Comparison of ENCODE assay signal across 8 cellular contexts in genomic region chr11:6927030-6927617, GRCh38. TPM values are rescaled to one million over a fixed set of nuclear protein-coding genes. Genes with fewer than 3 reads are reported as not detected.
DNase-seq lines count a peak whose midpoint lies in the region; ATAC-seq, FAIRE-seq and TF ChIP-seq lines count a peak whose summit lies in the region.

No MANE protein-coding gene starts in this region.

- no peak for TF ChIP-seq CTCF in A549 (IDR thresholded peaks at IDR 0.05)
- TF ChIP-seq CTCF in OCI-LY3 (IDR thresholded peaks at IDR 0.05; ENCODE audit: low read depth, low read length): no peak
- TF ChIP-seq CTCF in fibroblast of mammary gland (conservative IDR thresholded peaks at IDR 0.05; ENCODE audit: control insufficient read depth, insufficient read depth, low read depth, low read length): no peak

- CTCF ChIA-PET in A549 (lab: Yijun Ruan, JAX): interaction anchor here (0.6 to 1.1 kb wide), 2 partner anchors 171 to 196 kb away, joined by 3 read pairs; no protein-coding TSS in a partner anchor

- WGBS in A549 (ENCODE audit: missing lambda C conversion rate): 47% methylated on average over 11 of the region's 11 CpGs

- H3K4me3 ChIP-seq in A549 (peak overlapping the region; percentile 61), OCI-LY3 (ENCODE audit: low read length) (peak overlapping the region; percentile 88), fibroblast of mammary gland (ENCODE audit: control insufficient read depth, low read depth, low read length) (peak overlapping the region; percentile 86), skeletal muscle satellite cell (ENCODE audit: low read length) (peak overlapping the region; percentile 83)

- H3K27ac ChIP-seq in A549: peak overlapping the region; percentile 55 to 69; a peak in 4 of 6 replicates
- peak overlapping the region; percentile 82 for H3K27ac ChIP-seq in OCI-LY3 (ENCODE audit: low read length)

- no peak for TF ChIP-seq RAD21 in A549 (conservative IDR thresholded peaks at IDR 0.05 in 1 of 2, IDR thresholded peaks at IDR 0.05 in 1 of 2)

- no peak; a peak in 2 of 6 replicates for ATAC-seq in A549
- peak; percentile 79 for ATAC-seq in GM18517 (IDR thresholded peaks at IDR 0.05; ENCODE audit: unreplicated experiment)
- ATAC-seq in HG02943 (IDR thresholded peaks at IDR 0.05; ENCODE audit: low read depth, unreplicated experiment): peak; percentile 47

- peaks cover 39% of the 10 kb centered on the region for H3K36me3 ChIP-seq in OCI-LY3 (replicated peaks; ENCODE audit: low read depth, low read length)
- H3K36me3 ChIP-seq in skeletal muscle satellite cell (ENCODE audit: insufficient read depth, low read length): no peaks in the 10 kb centered on the region

- H3K9me3 ChIP-seq in A549: no peaks in the 10 kb centered on the region
- H3K9me3 ChIP-seq in OCI-LY3 (ENCODE audit: insufficient read depth, low read length): no peaks in the 10 kb centered on the region
- no peaks in the 10 kb centered on the region for H3K9me3 ChIP-seq in skeletal muscle satellite cell (replicated peaks; ENCODE audit: low read length)

- H3K4me2 ChIP-seq in A549: peak overlapping the region; percentile 83
- H3K4me2 ChIP-seq in OCI-LY3 (ENCODE audit: low read length): peak overlapping the region; percentile 97
- peak overlapping the region; percentile 90 for H3K4me2 ChIP-seq in skeletal muscle satellite cell (ENCODE audit: low read length)

- H2AFZ ChIP-seq in OCI-LY3 (ENCODE audit: low read depth, low read length): peak overlapping the region; percentile 92

- FAIRE-seq in A549 (lab: Jason Lieb, UNC): no peak

- POLR2A ChIA-PET in A549 (lab: Yijun Ruan, JAX): no interaction called here

- H3K79me2 ChIP-seq in OCI-LY3 (ENCODE audit: low read length): peaks cover 39% of the 10 kb centered on the region

- no peak for TF ChIP-seq POLR2A in A549 (IDR thresholded peaks at IDR 0.05; ENCODE audit: low read length)

- no peak for TF ChIP-seq EP300 in A549 (IDR thresholded peaks at IDR 0.05)

- DNase-seq in A549 (ENCODE audit: low read depth in 1 of 2, low spot score in 1 of 2) (no peak), fibroblast of mammary gland (ENCODE audit: low read depth) (no peak), HCEC 1CT (no peak), Kasumi-1 (lab: John Stamatoyannopoulos, UW) (no peak)

- peak overlapping the region; percentile 96 for H3K9ac ChIP-seq in OCI-LY3 (ENCODE audit: low read length)
- peak overlapping the region; percentile 80 for H3K9ac ChIP-seq in skeletal muscle satellite cell (ENCODE audit: low read depth, low read length)

- H3K4me1 ChIP-seq in A549 (no peaks in the 10 kb centered on the region), OCI-LY3 (ENCODE audit: low read length) (peaks cover 45% of the 10 kb centered on the region), skeletal muscle satellite cell (ENCODE audit: control insufficient read depth, insufficient read depth, low read length) (peaks cover 14% of the 10 kb centered on the region)

- H3K27me3 ChIP-seq in OCI-LY3 (ENCODE audit: low read depth, low read length) (no peaks in the 10 kb centered on the region), skeletal muscle satellite cell (ENCODE audit: control insufficient read depth, insufficient read depth, low read length) (no peaks in the 10 kb centered on the region)

- H4K20me1 ChIP-seq in OCI-LY3 (ENCODE audit: insufficient read depth, low read length): peaks cover 22% of the 10 kb centered on the region

TF ChIP-seq in A549, 52 proteins besides CTCF, POLR2A, EP300 and RAD21 (continues in another document):
- TF ChIP-seq EHF (CRISPR knock-in tag; IDR thresholded peaks at IDR 0.05) (no peak), HOXA7 (CRISPR knock-in tag; IDR thresholded peaks at IDR 0.05) (no peak), NR3C1 (IDR thresholded peaks at IDR 0.05) (no peak), ELK1 (IDR thresholded peaks at IDR 0.05; ENCODE audit: low read depth, low read length) (no peak), HEYL (CRISPR knock-in tag; IDR thresholded peaks at IDR 0.05) (no peak), MAZ (IDR thresholded peaks at IDR 0.05; ENCODE audit: borderline replicate concordance, low read depth, low read length) (no peak), RCOR1 (IDR thresholded peaks at IDR 0.05; ENCODE audit: low read depth, low read length) (no peak), FOSB (CRISPR knock-in tag; IDR thresholded peaks at IDR 0.05) (no peak), PHF8 (IDR thresholded peaks at IDR 0.05; ENCODE audit: borderline replicate concordance, low read depth) (no peak), KDM5A (IDR thresholded peaks at IDR 0.05) (no peak), HOXB13 (CRISPR knock-in tag; IDR thresholded peaks at IDR 0.05; ENCODE audit: low read depth) (no peak), RFX5 (IDR thresholded peaks at IDR 0.05) (no peak), FOSL2 (IDR thresholded peaks at IDR 0.05) (no peak), FOSL2 (CRISPR knock-in tag; IDR thresholded peaks at IDR 0.05) (no peak), BHLHE40 (IDR thresholded peaks at IDR 0.05; ENCODE audit: low read depth, low read length) (no peak)
- TF ChIP-seq, protein P1, sequence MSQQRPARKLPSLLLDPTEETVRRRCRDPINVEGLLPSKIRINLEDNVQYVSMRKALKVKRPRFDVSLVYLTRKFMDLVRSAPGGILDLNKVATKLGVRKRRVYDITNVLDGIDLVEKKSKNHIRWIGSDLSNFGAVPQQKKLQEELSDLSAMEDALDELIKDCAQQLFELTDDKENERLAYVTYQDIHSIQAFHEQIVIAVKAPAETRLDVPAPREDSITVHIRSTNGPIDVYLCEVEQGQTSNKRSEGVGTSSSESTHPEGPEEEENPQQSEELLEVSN (IDR thresholded peaks at IDR 0.05; ENCODE audit: borderline replicate concordance, low read depth): no peak
- TF ChIP-seq, protein P2, sequence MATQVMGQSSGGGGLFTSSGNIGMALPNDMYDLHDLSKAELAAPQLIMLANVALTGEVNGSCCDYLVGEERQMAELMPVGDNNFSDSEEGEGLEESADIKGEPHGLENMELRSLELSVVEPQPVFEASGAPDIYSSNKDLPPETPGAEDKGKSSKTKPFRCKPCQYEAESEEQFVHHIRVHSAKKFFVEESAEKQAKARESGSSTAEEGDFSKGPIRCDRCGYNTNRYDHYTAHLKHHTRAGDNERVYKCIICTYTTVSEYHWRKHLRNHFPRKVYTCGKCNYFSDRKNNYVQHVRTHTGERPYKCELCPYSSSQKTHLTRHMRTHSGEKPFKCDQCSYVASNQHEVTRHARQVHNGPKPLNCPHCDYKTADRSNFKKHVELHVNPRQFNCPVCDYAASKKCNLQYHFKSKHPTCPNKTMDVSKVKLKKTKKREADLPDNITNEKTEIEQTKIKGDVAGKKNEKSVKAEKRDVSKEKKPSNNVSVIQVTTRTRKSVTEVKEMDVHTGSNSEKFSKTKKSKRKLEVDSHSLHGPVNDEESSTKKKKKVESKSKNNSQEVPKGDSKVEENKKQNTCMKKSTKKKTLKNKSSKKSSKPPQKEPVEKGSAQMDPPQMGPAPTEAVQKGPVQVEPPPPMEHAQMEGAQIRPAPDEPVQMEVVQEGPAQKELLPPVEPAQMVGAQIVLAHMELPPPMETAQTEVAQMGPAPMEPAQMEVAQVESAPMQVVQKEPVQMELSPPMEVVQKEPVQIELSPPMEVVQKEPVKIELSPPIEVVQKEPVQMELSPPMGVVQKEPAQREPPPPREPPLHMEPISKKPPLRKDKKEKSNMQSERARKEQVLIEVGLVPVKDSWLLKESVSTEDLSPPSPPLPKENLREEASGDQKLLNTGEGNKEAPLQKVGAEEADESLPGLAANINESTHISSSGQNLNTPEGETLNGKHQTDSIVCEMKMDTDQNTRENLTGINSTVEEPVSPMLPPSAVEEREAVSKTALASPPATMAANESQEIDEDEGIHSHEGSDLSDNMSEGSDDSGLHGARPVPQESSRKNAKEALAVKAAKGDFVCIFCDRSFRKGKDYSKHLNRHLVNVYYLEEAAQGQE (IDR thresholded peaks at IDR 0.05): no peak

RNA-seq across cellular contexts. Expression of gene ZNF215, which starts 0.9 kb away (rescaled TPM):
- polyA plus RNA-seq in A549 (2011; rRNA removed): 1.9 and 2.0 TPM in 2 replicates
- 0.45 and 0.56 TPM in 2 replicates for polyA plus RNA-seq in A549 (2012; cell fraction: cytosol; rRNA removed)
- polyA plus RNA-seq in A549 (2012; cell fraction: nucleus; rRNA removed): 0.68 and 0.94 TPM in 2 replicates
- polyA plus RNA-seq in A549 (2017; fragmentation: RNase III; extraction: RNeasy Plus Mini Kit Qiagen cat#74134 plus additional on column Dnase treatment): 1.0 to 1.1 TPM (median 1.1 TPM) in 3 replicates
- 2.7 and 3.4 TPM in 2 replicates for polyA minus RNA-seq in A549 (2011; rRNA and poly(A)+ RNA removed)
- total RNA-seq in skeletal muscle satellite cell (2012; rRNA removed): 4.8 and 5.2 TPM in 2 replicates

RNA-seq across cellular contexts. Expression of gene OR2D3, which starts 6.3 kb away (rescaled TPM):
- polyA plus RNA-seq in A549 (2011; rRNA removed): not detected in 2 replicates
- not detected in 2 replicates for polyA plus RNA-seq in A549 (2012; cell fraction: cytosol; rRNA removed)
- not detected in 2 replicates for polyA plus RNA-seq in A549 (2012; cell fraction: nucleus; rRNA removed)
- polyA plus RNA-seq in A549 (2017; fragmentation: RNase III; extraction: RNeasy Plus Mini Kit Qiagen cat#74134 plus additional on column Dnase treatment): not detected in 3 replicates
- not detected in 2 replicates for polyA minus RNA-seq in A549 (2011; rRNA and poly(A)+ RNA removed)
- total RNA-seq in skeletal muscle satellite cell (2012; rRNA removed): not detected in 2 replicates

RNA-seq across cellular contexts. Expression of gene OR2D2, which starts 34.8 kb away (rescaled TPM):
- not detected in 2 replicates for polyA plus RNA-seq in A549 (2011; rRNA removed)
- not detected in 2 replicates for polyA plus RNA-seq in A549 (2012; cell fraction: cytosol; rRNA removed)
- polyA plus RNA-seq in A549 (2012; cell fraction: nucleus; rRNA removed): not detected in 2 replicates
- not detected in 3 replicates for polyA plus RNA-seq in A549 (2017; fragmentation: RNase III; extraction: RNeasy Plus Mini Kit Qiagen cat#74134 plus additional on column Dnase treatment)
- 0.74 and 1.1 TPM in 2 replicates for polyA minus RNA-seq in A549 (2011; rRNA and poly(A)+ RNA removed)
- 0.51 and 0.87 TPM in 2 replicates for total RNA-seq in skeletal muscle satellite cell (2012; rRNA removed)

RNA-seq across cellular contexts. Expression of gene OR10A4, which starts 50.7 kb away (rescaled TPM):
- polyA plus RNA-seq in A549 (2011; rRNA removed) (not detected in 2 replicates), A549 (2017; fragmentation: RNase III; extraction: RNeasy Plus Mini Kit Qiagen cat#74134 plus additional on column Dnase treatment) (not detected in 3 replicates)
- polyA plus RNA-seq in A549 (2012; cell fraction: cytosol; rRNA removed): not detected in 2 replicates
- polyA plus RNA-seq in A549 (2012; cell fraction: nucleus; rRNA removed): not detected in 2 replicates
- polyA minus RNA-seq in A549 (2011; rRNA and poly(A)+ RNA removed): not detected in 2 replicates
- not detected in 2 replicates for total RNA-seq in skeletal muscle satellite cell (2012; rRNA removed)

Comparison
In these comparisons a context has a peak if more than half of its experiments do, and no peak if none do; other contexts are left out.
1. ATAC-seq: peak in GM18517 (single experiment) and HG02943 (single experiment); none in A549 (0 of 2).
2. Peak in every context shown above with its lines, with median percentiles within 50 percentile points of each other: H3K4me2 ChIP-seq and H3K4me3 ChIP-seq.